10 cellular contexts compared by ENCODE assay signal in the genomic region with DNA sequence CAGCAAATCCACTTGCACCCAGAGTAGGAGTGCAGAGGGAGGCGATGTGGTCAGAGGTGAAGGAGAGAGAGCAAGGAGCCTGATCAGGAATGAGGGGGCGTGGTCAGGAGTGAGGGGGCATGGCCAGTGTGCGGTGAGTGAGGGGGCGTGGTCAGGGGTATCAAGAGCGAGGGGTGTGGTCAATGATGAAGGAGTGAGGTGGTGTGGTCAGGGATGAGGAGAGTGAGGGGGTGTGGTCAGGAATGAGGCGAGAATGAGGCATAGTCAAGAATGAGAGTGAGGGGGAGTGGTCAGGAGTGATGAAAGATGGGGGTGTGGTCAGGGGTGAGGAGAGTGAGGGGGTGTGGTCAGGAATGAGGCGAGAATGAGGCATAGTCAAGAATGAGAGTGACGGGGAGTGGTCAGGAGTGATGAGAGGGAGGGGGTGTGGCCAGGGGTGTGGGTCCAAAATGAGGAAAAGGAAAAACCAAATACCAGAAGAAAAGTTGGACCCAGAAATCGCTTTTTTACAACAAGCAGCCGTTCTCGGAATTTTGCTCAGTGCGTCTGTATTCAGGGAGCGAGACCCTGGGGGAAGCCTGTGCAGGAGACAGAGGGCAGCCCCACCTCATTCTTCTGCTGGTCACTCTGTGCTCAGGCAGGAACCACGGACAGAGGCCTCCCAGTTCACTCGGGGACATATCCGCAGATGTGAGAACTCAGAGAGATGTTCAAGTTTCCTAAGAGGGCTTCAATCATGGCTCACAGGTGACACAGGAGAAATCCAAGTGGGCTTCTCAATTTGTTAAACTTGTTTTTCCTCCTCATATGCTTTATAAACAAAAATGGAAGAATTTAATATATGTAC. TPM values are rescaled to one million over a fixed set of nuclear protein-coding genes. Genes with fewer than 3 reads are reported as not detected.
A peak's percentile ranks its signal among the peaks of the same experiment; 100 is the strongest.
DNase-seq lines count a peak whose midpoint lies in the region; TF ChIP-seq lines count a peak whose summit lies in the region.
"Had no signal": no experiment of that assay in that cellular context is flagged by ENCODE, and none has a peak within 500 bp of the region (broad histone marks: within the 10 kb centered on the region; RNA-seq: fewer than 3 reads in every experiment).

No MANE protein-coding gene starts in this region.

- peak; percentile 11 for DNase-seq in activated naive CD4-positive, alpha-beta T cell treated with anti-CD3 and anti-CD28 coated beads for 36 hours
- no peak for DNase-seq in activated naive CD4-positive, alpha-beta T cell treated with anti-CD3 and anti-CD28 coated beads, Interleukin-2, amount 10 ng/mL, durations not matched to agents 7 days and 5 days
- DNase-seq in SW 1271 (lab: John Stamatoyannopoulos, UW) (peak; percentile 5 to 9), tibial nerve (ENCODE audit: low spot score in 2 of 2) (peak; percentile 17 to 29), DMS153 (lab: John Stamatoyannopoulos, UW) (no peak), chondrocyte (ENCODE audit: low spot score) (no peak), transverse colon (no peak)
- DNase-seq: CD8-positive, alpha-beta T cell had no signal

- in situ Hi-C loops in transverse colon (cut with MboI; ENCODE audit: low pct_ligation_motif_present in 1 of 4, low pct_unique_long_range_greater_than_20kb in 1 of 4, low sequenced_read_pairs in 3 of 4): no loop called here

- peaks cover 9% of the 10 kb centered on the region for H3K27me3 Mint-ChIP-seq in activated naive CD4-positive, alpha-beta T cell treated with anti-CD3 and anti-CD28 coated beads for 36 hours (ENCODE audit: low read depth)
- peaks cover 36% of the 10 kb centered on the region for H3K27me3 Mint-ChIP-seq in activated naive CD4-positive, alpha-beta T cell treated with anti-CD3 and anti-CD28 coated beads, Interleukin-2, amount 10 ng/mL, durations not matched to agents 7 days and 5 days
- H3K27me3 Mint-ChIP-seq in chondrocyte (ENCODE audit: low read depth): peaks cover 6% of the 10 kb centered on the region

- no peaks in the 10 kb centered on the region for H3K9me3 Mint-ChIP-seq in activated naive CD4-positive, alpha-beta T cell treated with anti-CD3 and anti-CD28 coated beads for 36 hours
- no peaks in the 10 kb centered on the region for H3K9me3 Mint-ChIP-seq in activated naive CD4-positive, alpha-beta T cell treated with anti-CD3 and anti-CD28 coated beads, Interleukin-2, amount 10 ng/mL, durations not matched to agents 7 days and 5 days
- H3K9me3 Mint-ChIP-seq in chondrocyte (ENCODE audit: low read depth): peaks cover 10% of the 10 kb centered on the region
- H3K9me3 Mint-ChIP-seq: CD8-positive, alpha-beta T cell had no signal

- intact Hi-C loops in activated naive CD4-positive, alpha-beta T cell treated with anti-CD3 and anti-CD28 coated beads for 36 hours (cut with micrococcal nuclease): no loop called here
- intact Hi-C loops in transverse colon (cut with DNase I; ENCODE audit: low total_unique reads): no loop called here

- H3K4me3 ChIP-seq in iPS-11a (ENCODE audit: low read depth, low read length): peak overlapping the region; percentile 14
- no peak overlapping the region for H3K4me3 ChIP-seq in tibial nerve
- H3K4me3 ChIP-seq in transverse colon: no peak overlapping the region

- H3K36me3 ChIP-seq in tibial nerve (no peaks in the 10 kb centered on the region), transverse colon (no peaks in the 10 kb centered on the region)

- TF ChIP-seq POLR2A in tibial nerve (IDR thresholded peaks at IDR 0.05) (no peak), transverse colon (IDR thresholded peaks at IDR 0.05) (no peak)

- no peaks in the 10 kb centered on the region for H3K36me3 Mint-ChIP-seq in activated naive CD4-positive, alpha-beta T cell treated with anti-CD3 and anti-CD28 coated beads for 36 hours (ENCODE audit: low read depth)
- no peaks in the 10 kb centered on the region for H3K36me3 Mint-ChIP-seq in activated naive CD4-positive, alpha-beta T cell treated with anti-CD3 and anti-CD28 coated beads, Interleukin-2, amount 10 ng/mL, durations not matched to agents 7 days and 5 days
- H3K36me3 Mint-ChIP-seq in chondrocyte (ENCODE audit: low read depth): no peaks in the 10 kb centered on the region
- H3K36me3 Mint-ChIP-seq: CD8-positive, alpha-beta T cell had no signal

- TF ChIP-seq CTCF in tibial nerve (IDR thresholded peaks at IDR 0.05) (no peak), chondrocyte (IDR thresholded peaks at IDR 0.05) (no peak), transverse colon (IDR thresholded peaks at IDR 0.05) (no peak)

- H3K27ac Mint-ChIP-seq in activated naive CD4-positive, alpha-beta T cell treated with anti-CD3 and anti-CD28 coated beads for 36 hours: no peak overlapping the region
- no peak overlapping the region for H3K27ac Mint-ChIP-seq in activated naive CD4-positive, alpha-beta T cell treated with anti-CD3 and anti-CD28 coated beads, Interleukin-2, amount 10 ng/mL, durations not matched to agents 7 days and 5 days
- H3K27ac Mint-ChIP-seq in chondrocyte (ENCODE audit: unreplicated experiment): no peak overlapping the region
- H3K27ac Mint-ChIP-seq: CD8-positive, alpha-beta T cell had no signal

- TF ChIP-seq EP300 in tibial nerve (IDR thresholded peaks at IDR 0.05): no peak
- no peak for TF ChIP-seq EP300 in transverse colon (IDR thresholded peaks at IDR 0.05; ENCODE audit: low read depth)

- H3K27ac ChIP-seq in tibial nerve: peak overlapping the region in 1 of 4 donors; percentile 56
- no peak overlapping the region for H3K27ac ChIP-seq in transverse colon

- 10 to 42% methylated on average over 16 of the region's 16 CpGs for WGBS in tibial nerve, 2 donors
- 5 to 43% methylated on average over 4 to 16 of the region's 16 CpGs for WGBS in transverse colon (ENCODE audit: low coverage in 1 of 2), 2 donors

- H3K4me1 Mint-ChIP-seq in activated naive CD4-positive, alpha-beta T cell treated with anti-CD3 and anti-CD28 coated beads for 36 hours (ENCODE audit: low read depth): no peaks in the 10 kb centered on the region
- peaks cover 2% of the 10 kb centered on the region for H3K4me1 Mint-ChIP-seq in activated naive CD4-positive, alpha-beta T cell treated with anti-CD3 and anti-CD28 coated beads, Interleukin-2, amount 10 ng/mL, durations not matched to agents 7 days and 5 days
- no peaks in the 10 kb centered on the region for H3K4me1 Mint-ChIP-seq in chondrocyte (ENCODE audit: low read depth)

- H3K4me1 ChIP-seq in tibial nerve: no peaks in the 10 kb centered on the region
- H3K4me1 ChIP-seq in transverse colon: no peaks in the 10 kb centered on the region

- H3K9me3 ChIP-seq in tibial nerve: no peaks in the 10 kb centered on the region
- no peaks in the 10 kb centered on the region for H3K9me3 ChIP-seq in transverse colon

- H3K4me3 Mint-ChIP-seq in activated naive CD4-positive, alpha-beta T cell treated with anti-CD3 and anti-CD28 coated beads for 36 hours: no peak overlapping the region
- H3K4me3 Mint-ChIP-seq in activated naive CD4-positive, alpha-beta T cell treated with anti-CD3 and anti-CD28 coated beads, Interleukin-2, amount 10 ng/mL, durations not matched to agents 7 days and 5 days: no peak overlapping the region
- H3K4me3 Mint-ChIP-seq in chondrocyte (ENCODE audit: unreplicated experiment): no peak overlapping the region
- H3K4me3 Mint-ChIP-seq: CD8-positive, alpha-beta T cell had no signal

- H3K27me3 ChIP-seq in tibial nerve (peaks cover 0 to 6% of the 10 kb centered on the region in 2 donors), transverse colon (no peaks in the 10 kb centered on the region)

- CTCF ChIA-PET in activated naive CD4-positive, alpha-beta T cell treated with anti-CD3 and anti-CD28 coated beads for 36 hours (lab: Charles Lee): no interaction called here
- CTCF ChIA-PET in activated naive CD4-positive, alpha-beta T cell treated with anti-CD3 and anti-CD28 coated beads, Interleukin-2, amount 10 ng/mL, durations not matched to agents 7 days and 5 days (lab: Charles Lee): no interaction called here

RNA-seq across cellular contexts. Expression of a gene that starts 47.5 kb away (rescaled TPM):
- total RNA-seq in activated naive CD4-positive, alpha-beta T cell treated with anti-CD3 and anti-CD28 coated beads for 36 hours: not detected
- total RNA-seq in tibial nerve: not detected
- not detected in 3 replicates for total RNA-seq in chondrocyte
- total RNA-seq in transverse colon: not detected
- total RNA-seq: CD8-positive, alpha-beta T cell; glomerular endothelial cell had no signal

Comparison
In these comparisons a context has a peak if more than half of its experiments do, and no peak if none do; other contexts are left out.
1. DNase-seq: peak in activated naive CD4-positive, alpha-beta T cell treated with anti-CD3 and anti-CD28 coated beads for 36 hours (single experiment), SW 1271 (2 of 2) and tibial nerve (2 of 2); none in activated naive CD4-positive, alpha-beta T cell treated with anti-CD3 and anti-CD28 coated beads, Interleukin-2, amount 10 ng/mL, durations not matched to agents 7 days and 5 days (single experiment), DMS153 (single experiment), chondrocyte (single experiment) and transverse colon (single experiment).